In the genomic region with DNA sequence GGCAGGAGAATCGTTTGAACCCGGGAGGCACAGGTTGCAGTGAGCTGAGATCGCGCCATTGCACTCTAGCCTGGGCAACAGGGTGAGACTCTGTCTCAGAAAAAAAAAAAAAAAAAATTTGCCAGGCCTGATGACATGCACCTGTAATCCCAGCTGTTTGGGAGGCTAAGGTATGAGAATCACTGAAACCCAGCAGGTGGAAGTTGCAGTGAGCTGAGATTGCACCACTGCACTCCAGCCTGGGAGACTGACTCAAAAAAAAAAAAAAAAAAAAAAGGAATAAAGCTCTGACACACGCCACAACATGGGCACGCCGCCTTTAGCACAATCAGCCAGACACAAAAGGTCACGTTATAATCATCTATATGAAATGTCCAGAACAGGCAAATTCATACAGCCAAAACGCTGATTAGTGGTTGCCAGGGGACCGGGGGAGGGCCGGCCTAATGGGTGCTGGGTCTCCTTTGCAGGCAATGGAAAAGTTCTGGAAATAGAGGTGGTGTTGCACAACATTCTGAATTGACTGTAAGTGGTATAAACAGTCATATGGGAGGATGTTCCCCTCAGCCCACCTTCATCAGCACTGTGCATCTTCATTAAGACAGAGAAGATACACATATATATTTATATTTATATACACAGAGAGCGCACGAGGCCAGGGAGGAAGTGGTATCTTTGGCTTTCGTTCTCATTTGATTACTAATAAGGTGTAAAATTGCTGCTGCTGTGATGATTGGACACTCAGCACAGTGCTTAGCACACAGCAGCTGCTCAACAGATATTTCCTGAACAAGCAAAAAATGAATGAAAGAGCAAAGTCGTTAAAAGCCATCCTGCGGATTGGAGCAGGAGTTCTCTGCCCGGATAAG, we compare ENCODE assay signal across 1 cellular context.
A peak's percentile ranks its signal among the peaks of the same experiment; 100 is the strongest.
TF ChIP-seq lines count a peak whose summit lies in the region.

No MANE protein-coding gene starts in this region.

TF ChIP-seq in GM12878, 131 proteins besides CTCF, POLR2A, EP300 and RAD21 (continued from another document):
- TF ChIP-seq, protein P1, sequence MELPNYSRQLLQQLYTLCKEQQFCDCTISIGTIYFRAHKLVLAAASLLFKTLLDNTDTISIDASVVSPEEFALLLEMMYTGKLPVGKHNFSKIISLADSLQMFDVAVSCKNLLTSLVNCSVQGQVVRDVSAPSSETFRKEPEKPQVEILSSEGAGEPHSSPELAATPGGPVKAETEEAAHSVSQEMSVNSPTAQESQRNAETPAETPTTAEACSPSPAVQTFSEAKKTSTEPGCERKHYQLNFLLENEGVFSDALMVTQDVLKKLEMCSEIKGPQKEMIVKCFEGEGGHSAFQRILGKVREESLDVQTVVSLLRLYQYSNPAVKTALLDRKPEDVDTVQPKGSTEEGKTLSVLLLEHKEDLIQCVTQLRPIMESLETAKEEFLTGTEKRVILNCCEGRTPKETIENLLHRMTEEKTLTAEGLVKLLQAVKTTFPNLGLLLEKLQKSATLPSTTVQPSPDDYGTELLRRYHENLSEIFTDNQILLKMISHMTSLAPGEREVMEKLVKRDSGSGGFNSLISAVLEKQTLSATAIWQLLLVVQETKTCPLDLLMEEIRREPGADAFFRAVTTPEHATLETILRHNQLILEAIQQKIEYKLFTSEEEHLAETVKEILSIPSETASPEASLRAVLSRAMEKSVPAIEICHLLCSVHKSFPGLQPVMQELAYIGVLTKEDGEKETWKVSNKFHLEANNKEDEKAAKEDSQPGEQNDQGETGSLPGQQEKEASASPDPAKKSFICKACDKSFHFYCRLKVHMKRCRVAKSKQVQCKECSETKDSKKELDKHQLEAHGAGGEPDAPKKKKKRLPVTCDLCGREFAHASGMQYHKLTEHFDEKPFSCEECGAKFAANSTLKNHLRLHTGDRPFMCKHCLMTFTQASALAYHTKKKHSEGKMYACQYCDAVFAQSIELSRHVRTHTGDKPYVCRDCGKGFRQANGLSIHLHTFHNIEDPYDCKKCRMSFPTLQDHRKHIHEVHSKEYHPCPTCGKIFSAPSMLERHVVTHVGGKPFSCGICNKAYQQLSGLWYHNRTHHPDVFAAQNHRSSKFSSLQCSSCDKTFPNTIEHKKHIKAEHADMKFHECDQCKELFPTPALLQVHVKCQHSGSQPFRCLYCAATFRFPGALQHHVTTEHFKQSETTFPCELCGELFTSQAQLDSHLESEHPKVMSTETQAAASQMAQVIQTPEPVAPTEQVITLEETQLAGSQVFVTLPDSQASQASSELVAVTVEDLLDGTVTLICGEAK (IDR thresholded peaks at IDR 0.05; ENCODE audit: borderline replicate concordance) = no peak
- no peak for TF ChIP-seq ETV6 (conservative IDR thresholded peaks at IDR 0.05 in 1 of 2, IDR thresholded peaks at IDR 0.05 in 1 of 2; ENCODE audit: borderline replicate concordance in 1 of 2, low read depth in 1 of 2)
- no peak for TF ChIP-seq ZBED1 (IDR thresholded peaks at IDR 0.05; ENCODE audit: borderline replicate concordance)
- peak; percentile 81 for TF ChIP-seq RUNX3 (IDR thresholded peaks at IDR 0.05; ENCODE audit: low read length)
- no peak for TF ChIP-seq LARP7 (IDR thresholded peaks at IDR 0.05)
- TF ChIP-seq, protein P2, sequence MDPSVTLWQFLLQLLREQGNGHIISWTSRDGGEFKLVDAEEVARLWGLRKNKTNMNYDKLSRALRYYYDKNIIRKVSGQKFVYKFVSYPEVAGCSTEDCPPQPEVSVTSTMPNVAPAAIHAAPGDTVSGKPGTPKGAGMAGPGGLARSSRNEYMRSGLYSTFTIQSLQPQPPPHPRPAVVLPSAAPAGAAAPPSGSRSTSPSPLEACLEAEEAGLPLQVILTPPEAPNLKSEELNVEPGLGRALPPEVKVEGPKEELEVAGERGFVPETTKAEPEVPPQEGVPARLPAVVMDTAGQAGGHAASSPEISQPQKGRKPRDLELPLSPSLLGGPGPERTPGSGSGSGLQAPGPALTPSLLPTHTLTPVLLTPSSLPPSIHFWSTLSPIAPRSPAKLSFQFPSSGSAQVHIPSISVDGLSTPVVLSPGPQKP (IDR thresholded peaks at IDR 0.05; ENCODE audit: low read depth, low read length) = 0 out of 2 replicates have a peak, but pooled peaks have one; percentile 10
- peak; percentile 21; the same call in 1 of the 2 replicates for TF ChIP-seq TCF12 (IDR thresholded peaks at IDR 0.05; ENCODE audit: low read depth, low read length)
- TF ChIP-seq TAF1 (IDR thresholded peaks at IDR 0.05; ENCODE audit: borderline replicate concordance, low read depth, low read length) = 0 out of 2 replicates have a peak, but pooled peaks have one; percentile 17
- TF ChIP-seq BHLHE40 (IDR thresholded peaks at IDR 0.05; ENCODE audit: borderline replicate concordance in 1 of 2, low read depth in 2 of 2, low read length in 1 of 2) = 0 out of 4 replicates have a peak, but pooled peaks of 1 of the 2 experiments have one; percentile 33
- TF ChIP-seq, protein P3, sequence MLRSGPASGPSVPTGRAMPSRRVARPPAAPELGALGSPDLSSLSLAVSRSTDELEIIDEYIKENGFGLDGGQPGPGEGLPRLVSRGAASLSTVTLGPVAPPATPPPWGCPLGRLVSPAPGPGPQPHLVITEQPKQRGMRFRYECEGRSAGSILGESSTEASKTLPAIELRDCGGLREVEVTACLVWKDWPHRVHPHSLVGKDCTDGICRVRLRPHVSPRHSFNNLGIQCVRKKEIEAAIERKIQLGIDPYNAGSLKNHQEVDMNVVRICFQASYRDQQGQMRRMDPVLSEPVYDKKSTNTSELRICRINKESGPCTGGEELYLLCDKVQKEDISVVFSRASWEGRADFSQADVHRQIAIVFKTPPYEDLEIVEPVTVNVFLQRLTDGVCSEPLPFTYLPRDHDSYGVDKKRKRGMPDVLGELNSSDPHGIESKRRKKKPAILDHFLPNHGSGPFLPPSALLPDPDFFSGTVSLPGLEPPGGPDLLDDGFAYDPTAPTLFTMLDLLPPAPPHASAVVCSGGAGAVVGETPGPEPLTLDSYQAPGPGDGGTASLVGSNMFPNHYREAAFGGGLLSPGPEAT (IDR thresholded peaks at IDR 0.05; ENCODE audit: low read depth) = no peak
- TF ChIP-seq CBX5 (IDR thresholded peaks at IDR 0.05; ENCODE audit: low read depth) = no peak
- TF ChIP-seq ZNF24 (IDR thresholded peaks at IDR 0.05) = no peak
- TF ChIP-seq, protein P4, sequence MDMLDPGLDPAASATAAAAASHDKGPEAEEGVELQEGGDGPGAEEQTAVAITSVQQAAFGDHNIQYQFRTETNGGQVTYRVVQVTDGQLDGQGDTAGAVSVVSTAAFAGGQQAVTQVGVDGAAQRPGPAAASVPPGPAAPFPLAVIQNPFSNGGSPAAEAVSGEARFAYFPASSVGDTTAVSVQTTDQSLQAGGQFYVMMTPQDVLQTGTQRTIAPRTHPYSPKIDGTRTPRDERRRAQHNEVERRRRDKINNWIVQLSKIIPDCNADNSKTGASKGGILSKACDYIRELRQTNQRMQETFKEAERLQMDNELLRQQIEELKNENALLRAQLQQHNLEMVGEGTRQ (IDR thresholded peaks at IDR 0.05; ENCODE audit: borderline replicate concordance, low read depth, low read length) = no peak
- TF ChIP-seq SMARCA5 (IDR thresholded peaks at IDR 0.05) = no peak
